In genomic region chr21:42534361-42534900, GRCh38 we compare ENCODE assay signal across 11 cellular contexts. TPM values are rescaled to one million over a fixed set of nuclear protein-coding genes. Genes with fewer than 3 reads are reported as not detected.
DNase-seq lines count a peak whose midpoint lies in the region; ATAC-seq and TF ChIP-seq lines count a peak whose summit lies in the region.
"Had no signal": no experiment of that assay in that cellular context is flagged by ENCODE, and none has a peak within 500 bp of the region (broad histone marks: within the 10 kb centered on the region; RNA-seq: fewer than 3 reads in every experiment).

No MANE protein-coding gene starts in this region.

- intact Hi-C loops in activated CD8-positive, alpha-beta T cell treated with anti-CD3 and anti-CD28 coated beads for 36 hours (cut with micrococcal nuclease), result no loop called here

- CTCF ChIA-PET in activated CD8-positive, alpha-beta T cell treated with anti-CD3 and anti-CD28 coated beads for 36 hours (lab: Charles Lee), result interaction anchor here (1.8 kb wide), 1 partner anchor 67 kb away, joined by 7 read pairs; no protein-coding TSS in a partner anchor

- peak; percentile 4 for ATAC-seq in HG02763 (IDR thresholded peaks at IDR 0.05; ENCODE audit: unreplicated experiment)
- no peak for ATAC-seq in activated CD8-positive, alpha-beta T cell treated with anti-CD3 and anti-CD28 coated beads for 36 hours
- ATAC-seq in HG03442 (IDR thresholded peaks at IDR 0.05; ENCODE audit: unreplicated experiment), result no peak

- peaks cover 27 to 34% of the 10 kb centered on the region in 2 donors for H3K4me1 ChIP-seq in mucosa of rectum (ENCODE audit: control insufficient read depth in 2 of 2, insufficient read depth in 2 of 2, low read length in 2 of 2)

- peak overlapping the region; percentile 40 for H3K27ac Mint-ChIP-seq in activated CD8-positive, alpha-beta T cell treated with anti-CD3 and anti-CD28 coated beads for 36 hours
- H3K27ac Mint-ChIP-seq: HFFc6 had no signal

- no peaks in the 10 kb centered on the region for H3K9me3 Mint-ChIP-seq in activated CD8-positive, alpha-beta T cell treated with anti-CD3 and anti-CD28 coated beads for 36 hours

- no peaks in the 10 kb centered on the region for H3K27me3 Mint-ChIP-seq in activated CD8-positive, alpha-beta T cell treated with anti-CD3 and anti-CD28 coated beads for 36 hours

- peak overlapping the region; percentile 31 to 61 for H3K27ac ChIP-seq in mucosa of rectum (ENCODE audit: low read depth in 2 of 2, low read length in 2 of 2)

- H3K4me3 Mint-ChIP-seq in activated CD8-positive, alpha-beta T cell treated with anti-CD3 and anti-CD28 coated beads for 36 hours, result peak overlapping the region; percentile 11
- H3K4me3 Mint-ChIP-seq: HFFc6 had no signal

- no peaks in the 10 kb centered on the region for H3K9me3 ChIP-seq in mucosa of rectum (ENCODE audit: control insufficient read depth in 2 of 2, low read length in 2 of 2)

- no peak for TF ChIP-seq CTCF in GM06990 (IDR thresholded peaks at IDR 0.05; ENCODE audit: insufficient read depth, low read length, poor library complexity, severe bottlenecking)
- TF ChIP-seq CTCF in activated CD8-positive, alpha-beta T cell treated with anti-CD3 and anti-CD28 coated beads for 36 hours (IDR thresholded peaks at IDR 0.05), result no peak
- no peak for TF ChIP-seq CTCF in GM13976 (IDR thresholded peaks at IDR 0.05; ENCODE audit: borderline replicate concordance, control extremely low read depth, extremely low read depth, insufficient read depth, missing control alignments)

- peaks cover 21% of the 10 kb centered on the region for H3K4me1 Mint-ChIP-seq in activated CD8-positive, alpha-beta T cell treated with anti-CD3 and anti-CD28 coated beads for 36 hours (ENCODE audit: low read depth)

- H3K4me3 ChIP-seq in GM06990 (replicated peaks; ENCODE audit: low read depth, low read length), result peak overlapping the region; percentile 7
- no peak overlapping the region for H3K4me3 ChIP-seq in mucosa of rectum (ENCODE audit: low read length in 2 of 2)

- peaks cover 2% of the 10 kb centered on the region for H3K36me3 Mint-ChIP-seq in activated CD8-positive, alpha-beta T cell treated with anti-CD3 and anti-CD28 coated beads for 36 hours (ENCODE audit: low read depth)

- H3K9ac ChIP-seq in mucosa of rectum (ENCODE audit: low read depth in 1 of 2, low read length in 2 of 2), result peak overlapping the region in 1 of 2 donors; percentile 27

- H3K27me3 ChIP-seq in GM06990 (replicated peaks; ENCODE audit: control insufficient read depth, insufficient read depth, low read length) (no peaks in the 10 kb centered on the region), mucosa of rectum (ENCODE audit: control insufficient read depth in 2 of 2, insufficient read depth in 2 of 2, low read length in 2 of 2) (no peaks in the 10 kb centered on the region)

- POLR2A ChIA-PET in activated CD8-positive, alpha-beta T cell treated with anti-CD3 and anti-CD28 coated beads for 36 hours (lab: Charles Lee), result interaction anchor here (0.5 to 1.0 kb wide), 2 partner anchors 24 to 77 kb away, joined by 3 read pairs; no protein-coding TSS in a partner anchor

- in situ Hi-C loops in GM13976 (cut with MboI; ENCODE audit: low sequenced_read_pairs, unreplicated experiment), result no loop called here

- peaks cover 5% of the 10 kb centered on the region for H3K36me3 ChIP-seq in GM06990 (ENCODE audit: control insufficient read depth, insufficient read depth, low read length)
- peaks cover 44 to 46% of the 10 kb centered on the region in 2 donors for H3K36me3 ChIP-seq in mucosa of rectum (ENCODE audit: control insufficient read depth in 2 of 2, insufficient read depth in 2 of 2, low read length in 2 of 2)

- no peak for DNase-seq in GM06990 (ENCODE audit: extremely low read depth, insufficient read length)
- DNase-seq in activated CD8-positive, alpha-beta T cell treated with anti-CD3 and anti-CD28 coated beads for 36 hours, result no peak
- DNase-seq in NCI-H146 treated with DMSO at 0.1 percent for 48 hours (lab: John Stamatoyannopoulos, UW; ENCODE audit: unreplicated experiment), result no peak
- no peak for DNase-seq in GM13976 (ENCODE audit: low spot score)
- DNase-seq in NCI-H774 (lab: John Stamatoyannopoulos, UW), result no peak
- DNase-seq: GDM1, HFFc6, NCI-H187 treated with DMSO at 0.1 percent for 48 hours had no signal

RNA-seq across cellular contexts. Expression of gene SLC37A1, which starts 20.8 kb away (rescaled TPM):
- total RNA-seq in activated CD8-positive, alpha-beta T cell treated with anti-CD3 and anti-CD28 coated beads for 36 hours, result 10 to 100 TPM; 12.8 to 14.9 TPM
- total RNA-seq: HFFc6 had no signal

RNA-seq across cellular contexts. Expression of gene RSPH1, which starts 38.4 kb away (rescaled TPM):
- total RNA-seq in activated CD8-positive, alpha-beta T cell treated with anti-CD3 and anti-CD28 coated beads for 36 hours, result not detected
- total RNA-seq: HFFc6 had no signal
